In genomic region chr11:34161812-34162506, GRCh38 we compare ENCODE assay signal across 11 cellular contexts. TPM values are rescaled to one million over a fixed set of nuclear protein-coding genes. Genes with fewer than 3 reads are reported as not detected.
DNase-seq lines count a peak whose midpoint lies in the region; ATAC-seq and TF ChIP-seq lines count a peak whose summit lies in the region.
"Had no signal": no experiment of that assay in that cellular context is flagged by ENCODE, and none has a peak within 500 bp of the region (broad histone marks: within the 10 kb centered on the region; RNA-seq: fewer than 3 reads in every experiment).

No MANE protein-coding gene starts in this region.

- H3K9me3 Mint-ChIP-seq in central memory CD8-positive, alpha-beta T cell = no peaks in the 10 kb centered on the region

- H3K36me3 ChIP-seq in aorta (ENCODE audit: control insufficient read depth in 1 of 2, insufficient read depth in 2 of 2, low read length in 1 of 2) = no peaks in the 10 kb centered on the region

- no peak overlapping the region for H3K27ac ChIP-seq in aorta (ENCODE audit: low read depth in 1 of 2, low read length in 2 of 2)
- H3K27ac ChIP-seq: sigmoid colon had no signal

- in situ Hi-C loops in GM13977 (cut with MboI; ENCODE audit: low pct_unique_long_range_greater_than_20kb, low sequenced_read_pairs, unreplicated experiment) = no loop called here

- peaks cover 8% of the 10 kb centered on the region for H3K4me1 Mint-ChIP-seq in central memory CD8-positive, alpha-beta T cell

- no peak overlapping the region for H3K4me3 Mint-ChIP-seq in central memory CD8-positive, alpha-beta T cell

- peaks cover 7% of the 10 kb centered on the region for H3K27me3 Mint-ChIP-seq in central memory CD8-positive, alpha-beta T cell

- no peak for TF ChIP-seq CTCF in GM13977 (IDR thresholded peaks at IDR 0.05; ENCODE audit: extremely low read depth, insufficient read depth, missing control alignments)

- H3K9me3 ChIP-seq in aorta (ENCODE audit: control insufficient read depth, low read length) = no peaks in the 10 kb centered on the region
- H3K9me3 ChIP-seq: sigmoid colon had no signal

- H3K36me3 Mint-ChIP-seq in central memory CD8-positive, alpha-beta T cell (ENCODE audit: insufficient read depth) = no peaks in the 10 kb centered on the region

- DNase-seq in GM13977 (ENCODE audit: low spot score) (peak; percentile 68), NCI-H2196 treated with DMSO at 0.1 percent for 48 hours (lab: John Stamatoyannopoulos, UW; ENCODE audit: unreplicated experiment) (no peak), NCI-H146 treated with DMSO at 0.1 percent for 48 hours (lab: John Stamatoyannopoulos, UW; ENCODE audit: unreplicated experiment) (no peak), aorta (no peak), pons (ENCODE audit: low spot score) (no peak)
- peak; percentile 49 for DNase-seq in activated CD4-positive, CD25-positive, alpha-beta regulatory T cell treated with anti-CD3 and anti-CD28 coated beads, Interleukin-2, amount 50 U/mL, for 72 hours
- peak in 1 of 2 donors; percentile 23 for DNase-seq in central memory CD8-positive, alpha-beta T cell (ENCODE audit: low spot score in 2 of 2)
- peak; percentile 15 to 42 (median 27) for DNase-seq in stimulated activated CD4-positive, alpha-beta T cell treated with anti-CD3 and anti-CD28 coated beads, TNF-alpha, amount 100 ng/mL, for 48 hours (ENCODE audit: low read depth in 3 of 3)
- DNase-seq: GF-D8, NCI-H1694 treated with DMSO at 0.1 percent for 48 hours, sigmoid colon had no signal

- no peak overlapping the region for H3K4me3 ChIP-seq in aorta (ENCODE audit: low read length in 2 of 2)
- H3K4me3 ChIP-seq: sigmoid colon had no signal

- no peaks in the 10 kb centered on the region for H3K27me3 ChIP-seq in aorta (ENCODE audit: control insufficient read depth in 1 of 2, insufficient read depth in 2 of 2, low read length in 1 of 2)
- H3K27me3 ChIP-seq: sigmoid colon had no signal

- no peak overlapping the region for H3K27ac Mint-ChIP-seq in central memory CD8-positive, alpha-beta T cell (ENCODE audit: low read depth)

- intact Hi-C loops in aorta (cut with DNase I) = no loop called here

- H3K4me1 ChIP-seq in aorta (ENCODE audit: control insufficient read depth in 1 of 2, insufficient read depth in 2 of 2, low read length in 2 of 2) = no peaks in the 10 kb centered on the region

- peak; percentile 75 for ATAC-seq in central memory CD8-positive, alpha-beta T cell (replicated peaks; ENCODE audit: extremely low read depth, poor library complexity, severe bottlenecking)
- ATAC-seq in aorta (ENCODE audit: low FRiP score) = no peak

- WGBS in aorta, 2 donors = 85 to 86% methylated on average over 18 of the region's 18 CpGs

RNA-seq across cellular contexts. Expression of gene NAT10, which starts 56.5 kb away (rescaled TPM):
- total RNA-seq in aorta = 10 to 100 TPM; 33.6 to 42.4 TPM
- polyA plus RNA-seq in aorta = 10 to 100 TPM in 1 of 2 donors, 1 to 10 TPM in 1; 8.9 to 25.1 TPM

Comparison
In these comparisons a context has a peak if more than half of its experiments do, and no peak if none do; other contexts are left out.
1. DNase-seq: peak in GM13977 (single experiment), activated CD4-positive, CD25-positive, alpha-beta regulatory T cell treated with anti-CD3 and anti-CD28 coated beads, Interleukin-2, amount 50 U/mL, for 72 hours (single experiment) and stimulated activated CD4-positive, alpha-beta T cell treated with anti-CD3 and anti-CD28 coated beads, TNF-alpha, amount 100 ng/mL, for 48 hours (3 of 3); none in NCI-H2196 treated with DMSO at 0.1 percent for 48 hours (single experiment), NCI-H146 treated with DMSO at 0.1 percent for 48 hours (single experiment), aorta (0 of 2) and pons (single experiment).